Comparison of ENCODE assay signal across 8 cellular contexts in genomic region chr22:50674606-50675552, GRCh38. TPM values are rescaled to one million over a fixed set of nuclear protein-coding genes. Genes with fewer than 3 reads are reported as not detected.
DNase-seq lines count a peak whose midpoint lies in the region; ATAC-seq and TF ChIP-seq lines count a peak whose summit lies in the region.

No MANE protein-coding gene starts in this region.

- peak overlapping the region; percentile 20 to 54 (median 48) for H3K4me3 ChIP-seq in Peyer's patch
- peak overlapping the region; percentile 20 to 27 for H3K4me3 ChIP-seq in muscle layer of colon (ENCODE audit: low read depth in 1 of 2, low read length in 2 of 2)

- intact Hi-C loops in left cardiac atrium (cut with DNase I) (no loop called here), Right ventricle myocardium inferior (cut with DNase I) (no loop called here)

- DNase-seq in left cardiac atrium (peak; percentile 26), Right ventricle myocardium inferior (ENCODE audit: missing footprints) (no peak), Peyer's patch (peak; percentile 11 to 74 (median 63)), ecto neural progenitor cell (ENCODE audit: low spot score) (peak; percentile 81)
- DNase-seq in stimulated activated naive CD4-positive, alpha-beta T cell treated with Interleukin-2 at 50 U/mL for 16 hours (lab: John Stamatoyannopoulos, UW) = no peak

- H3K27ac ChIP-seq in Peyer's patch (no peak overlapping the region), muscle layer of colon (ENCODE audit: low read depth, low read length) (no peak overlapping the region)

- no peak for TF ChIP-seq POLR2A in Peyer's patch (IDR thresholded peaks at IDR 0.05)

- H3K9ac ChIP-seq in muscle layer of colon (ENCODE audit: low read length) = no peak overlapping the region

- TF ChIP-seq CTCF in Peyer's patch (IDR thresholded peaks at IDR 0.05) = no peak

- peaks cover 0 to 18% (median 7%) of the 10 kb centered on the region in 4 donors for H3K4me1 ChIP-seq in Peyer's patch
- H3K4me1 ChIP-seq in muscle layer of colon (ENCODE audit: insufficient read depth, low read length) = no peaks in the 10 kb centered on the region

- H3K36me3 ChIP-seq in Peyer's patch (no peaks in the 10 kb centered on the region), muscle layer of colon (ENCODE audit: insufficient read depth, low read length) (no peaks in the 10 kb centered on the region)

- H3K27me3 ChIP-seq in Peyer's patch (peaks cover 0 to 20% of the 10 kb centered on the region in 2 donors), muscle layer of colon (ENCODE audit: control insufficient read depth in 1 of 2, insufficient read depth in 2 of 2, low read length in 2 of 2) (peaks cover 9 to 38% of the 10 kb centered on the region in 2 donors)

- ATAC-seq in left cardiac atrium (no peak), Right ventricle myocardium inferior (no peak), GM19467 (IDR thresholded peaks at IDR 0.05; ENCODE audit: unreplicated experiment) (no peak), HG02759 (IDR thresholded peaks at IDR 0.05; ENCODE audit: unreplicated experiment) (no peak)

- H3K9me3 ChIP-seq in Peyer's patch (no peaks in the 10 kb centered on the region), muscle layer of colon (ENCODE audit: low read length) (no peaks in the 10 kb centered on the region)

RNA-seq across cellular contexts. Expression of gene SHANK3, which starts 2.3 kb away (rescaled TPM):
- total RNA-seq in left cardiac atrium (10 to 100 TPM; 19.5 to 34.1 TPM), Right ventricle myocardium inferior (22.2 TPM), Peyer's patch (10 to 100 TPM in 2 of 4 donors, 1 to 10 TPM in 2; 2.8 to 36.3 (median 10.8) TPM)

RNA-seq across cellular contexts. Expression of gene ARSA, which starts 46.9 kb away (rescaled TPM):
- total RNA-seq in left cardiac atrium (10 to 100 TPM; 27.0 to 32.5 TPM), Right ventricle myocardium inferior (21.3 TPM), Peyer's patch (100 to 1,000 TPM in 3 of 4 donors, 10 to 100 TPM in 1; 84.2 to 130 (median 124) TPM)

Comparison
In these comparisons a context has a peak if more than half of its experiments do, and no peak if none do; other contexts are left out.
1. DNase-seq: peak in left cardiac atrium (single experiment), Peyer's patch (3 of 3) and ecto neural progenitor cell (single experiment); none in Right ventricle myocardium inferior (single experiment) and stimulated activated naive CD4-positive, alpha-beta T cell treated with Interleukin-2 at 50 U/mL for 16 hours (single experiment).